Comparison of ENCODE assay signal across 8 cellular contexts in the genomic region with DNA sequence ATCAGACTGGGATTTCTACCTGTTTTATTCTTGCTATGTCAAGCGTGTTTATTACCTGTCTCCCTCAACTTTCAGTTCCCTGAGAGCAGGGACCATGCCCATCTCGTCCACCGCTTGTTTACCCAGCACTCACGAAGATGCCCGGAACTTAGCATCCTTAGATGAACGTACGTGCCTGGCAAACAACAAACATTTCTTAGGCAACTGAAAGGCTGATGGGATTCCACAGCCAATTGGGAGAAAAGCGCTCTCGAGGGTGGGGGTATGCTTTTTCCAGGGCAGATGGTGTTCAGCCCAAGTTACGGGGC. TPM values are rescaled to one million over a fixed set of nuclear protein-coding genes. Genes with fewer than 3 reads are reported as not detected.
DNase-seq lines count a peak whose midpoint lies in the region; ATAC-seq and TF ChIP-seq lines count a peak whose summit lies in the region.

No MANE protein-coding gene starts in this region.

- H3K27me3 ChIP-seq in MG63 = no peaks in the 10 kb centered on the region

- TF ChIP-seq CTCF in CD14-positive monocyte (IDR thresholded peaks at IDR 0.05) = no peak
- TF ChIP-seq CTCF in nephron (IDR thresholded peaks at IDR 0.05; ENCODE audit: unreplicated experiment in 3 of 3) = no peak

- H3K9me3 Mint-ChIP-seq in CD14-positive monocyte (peaks cover 0 to 3% (median 0%) of the 10 kb centered on the region in 7 donors), nephron (no peaks in the 10 kb centered on the region)
- no peaks in the 10 kb centered on the region for H3K9me3 Mint-ChIP-seq in dendritic cell treated with granulocyte-macrophage colony-stimulating factor and Interleukin-4, amounts not matched to agents 40 ng/mL and 50 ng/mL, for 4 days

- peaks cover 5% of the 10 kb centered on the region for H3K36me3 ChIP-seq in MG63

- H3K27me3 Mint-ChIP-seq in CD14-positive monocyte (ENCODE audit: low read depth in 3 of 3) (peaks cover 2 to 3% (median 3%) of the 10 kb centered on the region in 3 donors), nephron (ENCODE audit: low read depth) (no peaks in the 10 kb centered on the region)
- peaks cover 1% of the 10 kb centered on the region for H3K27me3 Mint-ChIP-seq in dendritic cell treated with granulocyte-macrophage colony-stimulating factor and Interleukin-4, amounts not matched to agents 40 ng/mL and 50 ng/mL, for 4 days

- no peaks in the 10 kb centered on the region for H3K9me3 ChIP-seq in MG63

- H3K27ac Mint-ChIP-seq in CD14-positive monocyte (peak overlapping the region; percentile 84 to 99 (median 92)), nephron (peak overlapping the region; percentile 90 to 93 (median 93))
- peak overlapping the region; percentile 96 for H3K27ac Mint-ChIP-seq in dendritic cell treated with granulocyte-macrophage colony-stimulating factor and Interleukin-4, amounts not matched to agents 40 ng/mL and 50 ng/mL, for 4 days

- ATAC-seq in GM21381 (IDR thresholded peaks at IDR 0.05; ENCODE audit: unreplicated experiment) = no peak

- H3K4me3 Mint-ChIP-seq in CD14-positive monocyte = peak overlapping the region; percentile 100
- H3K4me3 Mint-ChIP-seq in dendritic cell treated with granulocyte-macrophage colony-stimulating factor and Interleukin-4, amounts not matched to agents 40 ng/mL and 50 ng/mL, for 4 days = peak overlapping the region; percentile 98
- peak overlapping the region; percentile 95 to 99 (median 99) for H3K4me3 Mint-ChIP-seq in nephron

- intact Hi-C loops in CD14-positive monocyte (cut with micrococcal nuclease) = loop anchor here in 1 of 2 donors (5.0 kb wide), 1 partner anchor 40 kb away; no protein-coding TSS in a partner anchor
- intact Hi-C loops in dendritic cell treated with granulocyte-macrophage colony-stimulating factor and Interleukin-4, amounts not matched to agents 40 ng/mL and 50 ng/mL, for 4 days (cut with micrococcal nuclease) = no loop called here

- no peak for DNase-seq in CD14-positive monocyte (ENCODE audit: low spot score)
- DNase-seq in MG63 = no peak
- DNase-seq in NCI-H446 (lab: John Stamatoyannopoulos, UW) = no peak
- DNase-seq in SHP77 (lab: John Stamatoyannopoulos, UW) = no peak
- DNase-seq in NCI-H2107 (lab: John Stamatoyannopoulos, UW) = no peak

- peak overlapping the region; percentile 85 for H3K4me3 ChIP-seq in MG63

- H3K4me1 Mint-ChIP-seq in CD14-positive monocyte = peaks cover 31% of the 10 kb centered on the region
- peaks cover 44% of the 10 kb centered on the region for H3K4me1 Mint-ChIP-seq in dendritic cell treated with granulocyte-macrophage colony-stimulating factor and Interleukin-4, amounts not matched to agents 40 ng/mL and 50 ng/mL, for 4 days (ENCODE audit: low read depth)
- H3K4me1 Mint-ChIP-seq in nephron = peaks cover 32% of the 10 kb centered on the region

- H3K36me3 Mint-ChIP-seq in CD14-positive monocyte = peaks cover 22 to 26% of the 10 kb centered on the region in 2 donors
- peaks cover 45% of the 10 kb centered on the region for H3K36me3 Mint-ChIP-seq in dendritic cell treated with granulocyte-macrophage colony-stimulating factor and Interleukin-4, amounts not matched to agents 40 ng/mL and 50 ng/mL, for 4 days (ENCODE audit: low read depth)
- H3K36me3 Mint-ChIP-seq in nephron (ENCODE audit: low read depth) = peaks cover 3% of the 10 kb centered on the region

RNA-seq across cellular contexts. Expression of gene CHPF2, which starts 0.4 kb away (rescaled TPM):
- polyA plus RNA-seq in CD14-positive monocyte = 10 to 100 TPM; 34.4 to 36.0 TPM
- 15.4 and 26.5 TPM in 2 replicates for total RNA-seq in MG63 (2014; rRNA removed; shearing (Covaris generic); ENCODE audit: low replicate concordance)

RNA-seq across cellular contexts. Expression of gene ABCF2, which starts 4.9 kb away (rescaled TPM):
- 10 to 100 TPM; 18.0 to 22.0 TPM for polyA plus RNA-seq in CD14-positive monocyte
- 48.4 and 75.0 TPM in 2 replicates for total RNA-seq in MG63 (2014; rRNA removed; shearing (Covaris generic); ENCODE audit: low replicate concordance)

RNA-seq across cellular contexts. Expression of gene SMARCD3, which starts 16.6 kb away (rescaled TPM):
- 100 to 1,000 TPM; 104 to 112 TPM for polyA plus RNA-seq in CD14-positive monocyte
- 12.0 and 14.2 TPM in 2 replicates for total RNA-seq in MG63 (2014; rRNA removed; shearing (Covaris generic); ENCODE audit: low replicate concordance)

RNA-seq across cellular contexts. Expression of gene H2BK1, which starts 21.6 kb away (rescaled TPM):
- polyA plus RNA-seq in CD14-positive monocyte = not detected
- total RNA-seq in MG63 (2014; rRNA removed; shearing (Covaris generic); ENCODE audit: low replicate concordance) = not detected in 2 replicates

RNA-seq across cellular contexts. Expression of gene ASB10, which starts 44.9 kb away (rescaled TPM):
- not detected for polyA plus RNA-seq in CD14-positive monocyte
- total RNA-seq in MG63 (2014; rRNA removed; shearing (Covaris generic); ENCODE audit: low replicate concordance) = not detected in 2 replicates
